In the genomic region with DNA sequence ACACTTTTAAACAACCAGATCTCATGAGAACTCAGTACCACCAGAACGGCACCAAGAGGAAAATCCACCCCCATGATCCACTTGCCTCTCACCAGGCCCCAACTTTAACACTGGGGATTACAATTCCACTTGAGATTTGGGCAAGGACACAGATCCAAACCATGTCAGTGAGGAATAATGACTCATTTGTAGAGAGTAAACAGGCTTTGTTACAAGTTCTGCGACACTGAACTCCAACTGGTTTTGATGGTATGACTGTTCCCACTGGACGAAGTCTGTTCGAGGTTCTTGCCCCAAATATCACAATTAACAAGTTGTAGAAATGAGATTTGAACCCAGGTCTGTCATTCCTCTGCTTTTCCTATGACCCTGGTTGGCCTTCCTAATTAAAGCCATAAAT, we compare ENCODE assay signal across 18 cellular contexts.
DNase-seq lines count a peak whose midpoint lies in the region; ATAC-seq and TF ChIP-seq lines count a peak whose summit lies in the region.
"Had no signal": no experiment of that assay in that cellular context is flagged by ENCODE, and none has a peak within 500 bp of the region (broad histone marks: within the 10 kb centered on the region; RNA-seq: fewer than 3 reads in every experiment).

No MANE protein-coding gene starts in this region.

- H3F3A ChIP-seq in PC-3 (ENCODE audit: low read length, unreplicated experiment): no peaks in the 10 kb centered on the region

- CTCF ChIA-PET in Calu3 (lab: Charles Lee): no interaction called here
- CTCF ChIA-PET in PC-3 (lab: Charles Lee): no interaction called here

- no peak overlapping the region for H3K18ac ChIP-seq in mesenchymal stem cell (ENCODE audit: low read depth in 1 of 2, low read length in 2 of 2)

- no peaks in the 10 kb centered on the region for H3K79me1 ChIP-seq in mesenchymal stem cell (replicated peaks; ENCODE audit: low read length, poor library complexity, severe bottlenecking)

- no peaks in the 10 kb centered on the region for H3K9me3 Mint-ChIP-seq in Calu3 (ENCODE audit: low read depth, unreplicated experiment)
- H3K9me3 Mint-ChIP-seq: CD4-positive, alpha-beta memory T cell; HFFc6 had no signal

- peak; percentile 75 for ATAC-seq in PC-3
- ATAC-seq in esophagus mucosa: peak; percentile 55
- ATAC-seq: HCT116 had no signal

- H3K4me3 ChIP-seq in PC-3 (ENCODE audit: low read length): no peak overlapping the region
- no peak overlapping the region for H3K4me3 ChIP-seq in mesenchymal stem cell (ENCODE audit: insufficient read depth in 1 of 2, low read depth in 1 of 2, low read length in 2 of 2)
- H3K4me3 ChIP-seq: BLaER1 had no signal

- H3K4ac ChIP-seq in mesenchymal stem cell (ENCODE audit: low read depth in 1 of 2, low read length in 2 of 2): no peak overlapping the region

- peaks cover 33% of the 10 kb centered on the region for H3K4me1 Mint-ChIP-seq in Calu3 (ENCODE audit: low read depth, unreplicated experiment)
- H3K4me1 Mint-ChIP-seq: CD14-positive monocyte; CD4-positive, alpha-beta memory T cell had no signal

- 82% methylated on average over 4 of the region's 4 CpGs for WGBS in mesenchymal stem cell

- no peaks in the 10 kb centered on the region for H3K36me3 Mint-ChIP-seq in Calu3 (ENCODE audit: insufficient read depth, unreplicated experiment)
- H3K36me3 Mint-ChIP-seq: CD14-positive monocyte; CD4-positive, alpha-beta memory T cell had no signal

- H3K9me3 ChIP-seq in PC-3 (ENCODE audit: low read length) (no peaks in the 10 kb centered on the region), mesenchymal stem cell (ENCODE audit: control insufficient read depth, low read length) (no peaks in the 10 kb centered on the region)
- H3K9me3 ChIP-seq: BLaER1 had no signal

- no peak overlapping the region for H3K4me2 ChIP-seq in PC-3 (ENCODE audit: low read length)
- H3K4me2 ChIP-seq in mesenchymal stem cell (ENCODE audit: low read length, poor library complexity, severe bottlenecking): no peak overlapping the region
- H3K4me2 ChIP-seq: BLaER1 had no signal

- peak overlapping the region; percentile 30 for H3K27ac Mint-ChIP-seq in Calu3 (ENCODE audit: unreplicated experiment)
- H3K27ac Mint-ChIP-seq: CD4-positive, alpha-beta memory T cell; HFFc6 had no signal

- H2AK5ac ChIP-seq in mesenchymal stem cell (ENCODE audit: low read length, severe bottlenecking): no peak overlapping the region

- H3K4me1 ChIP-seq in PC-3 (ENCODE audit: insufficient read depth, low read length): peaks cover 15% of the 10 kb centered on the region
- H3K4me1 ChIP-seq in mesenchymal stem cell (ENCODE audit: control insufficient read depth, insufficient read depth, low read depth, low read length): no peaks in the 10 kb centered on the region
- H3K4me1 ChIP-seq: BLaER1 had no signal

- no peak overlapping the region for H2BK15ac ChIP-seq in mesenchymal stem cell (ENCODE audit: low read depth, poor library complexity, severe bottlenecking)

- H3K79me2 ChIP-seq in PC-3 (ENCODE audit: low read length): no peaks in the 10 kb centered on the region

- no peak overlapping the region for H3K23ac ChIP-seq in mesenchymal stem cell (ENCODE audit: low read length in 2 of 2)

- no peaks in the 10 kb centered on the region for H4K20me1 ChIP-seq in PC-3 (ENCODE audit: low read length)
- H4K20me1 ChIP-seq: BLaER1 had no signal

- H3K9me2 ChIP-seq in PC-3 (replicated peaks; ENCODE audit: low read length): no peaks in the 10 kb centered on the region

- H3K4me3 Mint-ChIP-seq in Calu3 (ENCODE audit: low read depth, unreplicated experiment): no peak overlapping the region
- H3K4me3 Mint-ChIP-seq: CD14-positive monocyte; CD4-positive, alpha-beta memory T cell; HFFc6 had no signal

- no TSS peak for BruUV-seq in Calu3 (replicated peaks; lab: Mats Ljungman, UMichigan)
- no TSS peak for BruUV-seq in PC-3 (replicated peaks; lab: Mats Ljungman, UMichigan)

- H3K9ac ChIP-seq in PC-3 (ENCODE audit: low read length) (no peak overlapping the region), mesenchymal stem cell (ENCODE audit: low read length) (no peak overlapping the region)
- H3K9ac ChIP-seq: BLaER1 had no signal

- no peak overlapping the region for H2BK5ac ChIP-seq in mesenchymal stem cell (ENCODE audit: low read depth, low read length, poor library complexity, severe bottlenecking)

- no peak overlapping the region for H2BK120ac ChIP-seq in mesenchymal stem cell (ENCODE audit: low read depth, low read length)

- H3K27me3 ChIP-seq in PC-3 (ENCODE audit: low read length) (no peaks in the 10 kb centered on the region), mesenchymal stem cell (ENCODE audit: control insufficient read depth in 1 of 2, insufficient read depth in 1 of 2, low read length in 2 of 2) (no peaks in the 10 kb centered on the region)
- H3K27me3 ChIP-seq: BLaER1 had no signal

- H2BK12ac ChIP-seq in mesenchymal stem cell (ENCODE audit: low read length in 2 of 2): no peak overlapping the region

- DNase-seq in Calu3 (no peak), PC-3 (peak; percentile 41), mesenchymal stem cell (peak; percentile 6), T-helper 1 cell (no peak), cortex of kidney (lab: John Stamatoyannopoulos, UW) (no peak), UCSD-AML1 (lab: John Stamatoyannopoulos, UW; ENCODE audit: unreplicated experiment) (no peak)
- DNase-seq in stimulated activated CD4-positive, alpha-beta T cell treated with anti-CD3 and anti-CD28 coated beads, Interleukin-4, amount 100 ng/mL, for 4 hours: no peak
- DNase-seq: 8988T; CD4-positive, alpha-beta memory T cell; DMS79; GDM1; GOT3; H7; HFFc6 had no signal

- H3K14ac ChIP-seq in mesenchymal stem cell (ENCODE audit: low read length in 2 of 2): no peak overlapping the region

- no peak overlapping the region for H3K27ac ChIP-seq in PC-3 (ENCODE audit: low read length)
- no peak overlapping the region for H3K27ac ChIP-seq in mesenchymal stem cell (ENCODE audit: low read length, poor library complexity, severe bottlenecking)
- H3K27ac ChIP-seq: BLaER1 had no signal

- no peak for TF ChIP-seq CTCF in Calu3 (IDR thresholded peaks at IDR 0.05; ENCODE audit: unreplicated experiment)
- TF ChIP-seq CTCF in PC-3 (conservative IDR thresholded peaks at IDR 0.05; ENCODE audit: low read depth, low read length): no peak

- H4K91ac ChIP-seq in mesenchymal stem cell (ENCODE audit: low read length): no peak overlapping the region

- H3K36me3 ChIP-seq in PC-3 (ENCODE audit: low read depth, low read length) (no peaks in the 10 kb centered on the region), mesenchymal stem cell (ENCODE audit: control insufficient read depth in 1 of 2, insufficient read depth in 2 of 2, low read depth in 1 of 2, low read length in 2 of 2) (no peaks in the 10 kb centered on the region)
- H3K36me3 ChIP-seq: BLaER1 had no signal

- intact Hi-C loops in Calu3 (cut with micrococcal nuclease; ENCODE audit: unreplicated experiment) (no loop called here), PC-3 (cut with micrococcal nuclease) (no loop called here)

- H4K8ac ChIP-seq in mesenchymal stem cell (ENCODE audit: low read length): no peak overlapping the region

- H3K27me3 Mint-ChIP-seq in Calu3 (ENCODE audit: unreplicated experiment): no peaks in the 10 kb centered on the region

- no peak overlapping the region for H2AFZ ChIP-seq in PC-3 (ENCODE audit: low read length)
- H2AFZ ChIP-seq in mesenchymal stem cell (ENCODE audit: low read depth, low read length): no peak overlapping the region

- POLR2A ChIA-PET in PC-3 (lab: Charles Lee; ENCODE audit: unreplicated experiment): no interaction called here

Comparison
In these comparisons a context has a peak if more than half of its experiments do, and no peak if none do; other contexts are left out.
1. DNase-seq: peak in PC-3 (single experiment) and mesenchymal stem cell (single experiment); none in Calu3 (single experiment), T-helper 1 cell (0 of 5), cortex of kidney (single experiment), UCSD-AML1 (single experiment) and stimulated activated CD4-positive, alpha-beta T cell treated with anti-CD3 and anti-CD28 coated beads, Interleukin-4, amount 100 ng/mL, for 4 hours (0 of 2).